In the genomic region with DNA sequence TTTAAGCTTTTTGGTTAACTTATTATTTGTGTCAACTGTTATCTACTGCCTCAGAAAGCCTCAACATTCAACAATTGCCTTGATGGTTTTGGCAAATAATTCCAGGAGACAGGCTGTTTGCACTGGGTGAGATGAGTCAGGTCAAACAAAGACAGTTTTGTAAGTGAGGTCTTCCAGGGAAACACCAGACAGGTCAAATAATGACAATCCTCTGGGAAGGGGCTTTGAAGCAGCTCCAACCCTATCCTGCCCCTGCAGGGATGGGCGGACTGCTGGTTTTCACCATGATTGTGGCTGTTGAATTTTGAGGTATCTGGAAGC, we compare ENCODE assay signal across 19 cellular contexts.
DNase-seq lines count a peak whose midpoint lies in the region; ATAC-seq, FAIRE-seq and TF ChIP-seq lines count a peak whose summit lies in the region.
"Had no signal": no experiment of that assay in that cellular context is flagged by ENCODE, and none has a peak within 500 bp of the region (broad histone marks: within the 10 kb centered on the region; RNA-seq: fewer than 3 reads in every experiment).

No MANE protein-coding gene starts in this region.

- H3K4me1 ChIP-seq in A549 (no peaks in the 10 kb centered on the region), PC-3 (ENCODE audit: insufficient read depth, low read length) (peaks cover 14% of the 10 kb centered on the region)

- no peak overlapping the region for H3K4me3 ChIP-seq in A549
- 0 out of 2 replicates have a peak overlapping the region, but pooled peaks have one; percentile 35 for H3K4me3 ChIP-seq in PC-3 (ENCODE audit: low read length)

- H2AFZ ChIP-seq in PC-3 (ENCODE audit: low read length), result no peak overlapping the region

- no peak for DNase-seq in A549 (ENCODE audit: low read depth in 1 of 2, low spot score in 1 of 2)
- DNase-seq in DMS53 treated with DMSO at 0.1 percent for 48 hours (lab: John Stamatoyannopoulos, UW; ENCODE audit: unreplicated experiment), result peak; percentile 58
- DNase-seq in PC-3, result peak; percentile 57
- DNase-seq in left lobe of liver (ENCODE audit: low spot score), result peak; percentile 10
- DNase-seq in NCI-H526 (lab: John Stamatoyannopoulos, UW), result no peak
- no peak for DNase-seq in activated CD4-positive, CD25-positive, alpha-beta regulatory T cell treated with anti-CD3 and anti-CD28 coated beads, Interleukin-2, amount 50 U/mL, for 72 hours
- DNase-seq: BE2C; CD4-positive, alpha-beta memory T cell; DND-41; GDM1; HCEC 1CT; HFFc6; IMR-90 had no signal

- H3K27ac ChIP-seq in A549 (no peak overlapping the region), PC-3 (ENCODE audit: low read length) (peak overlapping the region; percentile 96)
- H3K27ac ChIP-seq: C4-2B, HL-60 had no signal

- POLR2A ChIA-PET in A549 (lab: Yijun Ruan, JAX) (no interaction called here), PC-3 (lab: Charles Lee; ENCODE audit: unreplicated experiment) (no interaction called here)

- H3K9me2 ChIP-seq in PC-3 (replicated peaks; ENCODE audit: low read length), result no peaks in the 10 kb centered on the region

- WGBS in A549 (ENCODE audit: missing lambda C conversion rate), result 31% methylated on average over 1 of the region's 1 CpG

- FAIRE-seq in A549 (lab: Jason Lieb, UNC), result no peak
- FAIRE-seq: A204.1, GM12892, H1 had no signal

- ATAC-seq in A549 (peak in 1 of 2 experiments; percentile 53; a peak in 1 of 6 replicates), PC-3 (peak; percentile 37), left lobe of liver (no peak), HG03159 (IDR thresholded peaks at IDR 0.05; ENCODE audit: unreplicated experiment) (no peak)

- no peak for TF ChIP-seq EP300 in A549 (IDR thresholded peaks at IDR 0.05)

- no peak for TF ChIP-seq POLR2A in A549 (IDR thresholded peaks at IDR 0.05; ENCODE audit: low read length)

- H3K9me3 ChIP-seq in A549, result peaks cover 12% of the 10 kb centered on the region; the same call in 2 of the 3 replicates
- H3K9me3 ChIP-seq in PC-3 (ENCODE audit: low read length), result peaks cover 10% of the 10 kb centered on the region; the same call in 1 of the 2 replicates

- TF ChIP-seq CTCF in A549 (IDR thresholded peaks at IDR 0.05) (no peak), PC-3 (conservative IDR thresholded peaks at IDR 0.05; ENCODE audit: low read depth, low read length) (no peak)

- H3K4me2 ChIP-seq in A549 (peak overlapping the region; percentile 36), PC-3 (ENCODE audit: low read length) (peak overlapping the region; percentile 70)

- no peak for TF ChIP-seq RAD21 in A549 (conservative IDR thresholded peaks at IDR 0.05 in 1 of 2, IDR thresholded peaks at IDR 0.05 in 1 of 2)

- H4K20me1 ChIP-seq in PC-3 (ENCODE audit: low read length), result no peaks in the 10 kb centered on the region

- intact Hi-C loops in PC-3 (cut with micrococcal nuclease), result no loop called here

- no peaks in the 10 kb centered on the region for H3F3A ChIP-seq in PC-3 (ENCODE audit: low read length, unreplicated experiment)

- no peaks in the 10 kb centered on the region for H3K27me3 ChIP-seq in PC-3 (ENCODE audit: low read length)
- H3K27me3 ChIP-seq: BE2C had no signal

- no peaks in the 10 kb centered on the region for H3K79me2 ChIP-seq in PC-3 (ENCODE audit: low read length)

- BruUV-seq in PC-3 (replicated peaks; lab: Mats Ljungman, UMichigan), result no TSS peak

- H3K36me3 ChIP-seq in PC-3 (ENCODE audit: low read depth, low read length), result peaks cover 4% of the 10 kb centered on the region; the same call in 1 of the 2 replicates
- H3K36me3 ChIP-seq: BE2C had no signal

- peak overlapping the region; percentile 44; the same call in 1 of the 2 replicates for H3K9ac ChIP-seq in PC-3 (ENCODE audit: low read length)

- CTCF ChIA-PET in A549 (lab: Yijun Ruan, JAX) (interaction anchor here (1.5 kb wide), 1 partner anchor 12 kb away, joined by 3 read pairs; no protein-coding TSS in a partner anchor), PC-3 (lab: Charles Lee) (no interaction called here)

TF ChIP-seq in A549, 52 proteins besides CTCF, POLR2A, EP300 and RAD21:
- TF ChIP-seq RARB (CRISPR knock-in tag; IDR thresholded peaks at IDR 0.05) (no peak), CBX2 (IDR thresholded peaks at IDR 0.05; ENCODE audit: borderline replicate concordance, low read depth) (no peak), CHD4 (IDR thresholded peaks at IDR 0.05; ENCODE audit: borderline replicate concordance) (no peak), SREBF2 (IDR thresholded peaks at IDR 0.05) (no peak)
- TF ChIP-seq, protein P1, sequence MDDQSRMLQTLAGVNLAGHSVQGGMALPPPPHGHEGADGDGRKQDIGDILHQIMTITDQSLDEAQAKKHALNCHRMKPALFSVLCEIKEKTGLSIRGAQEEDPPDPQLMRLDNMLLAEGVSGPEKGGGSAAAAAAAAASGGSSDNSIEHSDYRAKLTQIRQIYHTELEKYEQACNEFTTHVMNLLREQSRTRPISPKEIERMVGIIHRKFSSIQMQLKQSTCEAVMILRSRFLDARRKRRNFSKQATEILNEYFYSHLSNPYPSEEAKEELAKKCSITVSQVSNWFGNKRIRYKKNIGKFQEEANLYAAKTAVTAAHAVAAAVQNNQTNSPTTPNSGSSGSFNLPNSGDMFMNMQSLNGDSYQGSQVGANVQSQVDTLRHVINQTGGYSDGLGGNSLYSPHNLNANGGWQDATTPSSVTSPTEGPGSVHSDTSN (IDR thresholded peaks at IDR 0.05), result no peak
- TF ChIP-seq, protein P2, sequence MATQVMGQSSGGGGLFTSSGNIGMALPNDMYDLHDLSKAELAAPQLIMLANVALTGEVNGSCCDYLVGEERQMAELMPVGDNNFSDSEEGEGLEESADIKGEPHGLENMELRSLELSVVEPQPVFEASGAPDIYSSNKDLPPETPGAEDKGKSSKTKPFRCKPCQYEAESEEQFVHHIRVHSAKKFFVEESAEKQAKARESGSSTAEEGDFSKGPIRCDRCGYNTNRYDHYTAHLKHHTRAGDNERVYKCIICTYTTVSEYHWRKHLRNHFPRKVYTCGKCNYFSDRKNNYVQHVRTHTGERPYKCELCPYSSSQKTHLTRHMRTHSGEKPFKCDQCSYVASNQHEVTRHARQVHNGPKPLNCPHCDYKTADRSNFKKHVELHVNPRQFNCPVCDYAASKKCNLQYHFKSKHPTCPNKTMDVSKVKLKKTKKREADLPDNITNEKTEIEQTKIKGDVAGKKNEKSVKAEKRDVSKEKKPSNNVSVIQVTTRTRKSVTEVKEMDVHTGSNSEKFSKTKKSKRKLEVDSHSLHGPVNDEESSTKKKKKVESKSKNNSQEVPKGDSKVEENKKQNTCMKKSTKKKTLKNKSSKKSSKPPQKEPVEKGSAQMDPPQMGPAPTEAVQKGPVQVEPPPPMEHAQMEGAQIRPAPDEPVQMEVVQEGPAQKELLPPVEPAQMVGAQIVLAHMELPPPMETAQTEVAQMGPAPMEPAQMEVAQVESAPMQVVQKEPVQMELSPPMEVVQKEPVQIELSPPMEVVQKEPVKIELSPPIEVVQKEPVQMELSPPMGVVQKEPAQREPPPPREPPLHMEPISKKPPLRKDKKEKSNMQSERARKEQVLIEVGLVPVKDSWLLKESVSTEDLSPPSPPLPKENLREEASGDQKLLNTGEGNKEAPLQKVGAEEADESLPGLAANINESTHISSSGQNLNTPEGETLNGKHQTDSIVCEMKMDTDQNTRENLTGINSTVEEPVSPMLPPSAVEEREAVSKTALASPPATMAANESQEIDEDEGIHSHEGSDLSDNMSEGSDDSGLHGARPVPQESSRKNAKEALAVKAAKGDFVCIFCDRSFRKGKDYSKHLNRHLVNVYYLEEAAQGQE (IDR thresholded peaks at IDR 0.05), result no peak

Comparison
In these comparisons a context has a peak if more than half of its experiments do, and no peak if none do; other contexts are left out.
1. DNase-seq: peak in DMS53 treated with DMSO at 0.1 percent for 48 hours (single experiment), PC-3 (single experiment) and left lobe of liver (single experiment); none in A549 (0 of 2), NCI-H526 (0 of 2) and activated CD4-positive, CD25-positive, alpha-beta regulatory T cell treated with anti-CD3 and anti-CD28 coated beads, Interleukin-2, amount 50 U/mL, for 72 hours (single experiment).